8 cellular contexts compared by ENCODE assay signal in genomic region chr1:1406821-1407100, GRCh38. TPM values are rescaled to one million over a fixed set of nuclear protein-coding genes. Genes with fewer than 3 reads are reported as not detected.
DNase-seq lines count a peak whose midpoint lies in the region; ATAC-seq and TF ChIP-seq lines count a peak whose summit lies in the region.

No MANE protein-coding gene starts in this region.

- H3K27ac Mint-ChIP-seq in activated CD4-positive, alpha-beta T cell treated with anti-CD3 and anti-CD28 coated beads for 36 hours = peak overlapping the region; percentile 84
- peak overlapping the region; percentile 91 for H3K27ac Mint-ChIP-seq in stimulated activated memory B cell treated with anti-CD40 and anti-IgM and Interleukin-4, amounts not matched to agents 10 μg/mL and 1 μg/mL and 100 μg/mL, for 72 hours

- H3K27me3 ChIP-seq in WERI-Rb-1 (ENCODE audit: insufficient read depth, low read depth, severe bottlenecking) (no peaks in the 10 kb centered on the region), right cardiac atrium (ENCODE audit: control insufficient read depth, insufficient read depth) (no peaks in the 10 kb centered on the region)

- no peaks in the 10 kb centered on the region for H3K9me3 Mint-ChIP-seq in activated CD4-positive, alpha-beta T cell treated with anti-CD3 and anti-CD28 coated beads for 36 hours (ENCODE audit: low read depth)
- no peaks in the 10 kb centered on the region for H3K9me3 Mint-ChIP-seq in stimulated activated memory B cell treated with anti-CD40 and anti-IgM and Interleukin-4, amounts not matched to agents 10 μg/mL and 1 μg/mL and 100 μg/mL, for 72 hours

- H3K9me3 ChIP-seq in WERI-Rb-1 (ENCODE audit: severe bottlenecking) (no peaks in the 10 kb centered on the region), right cardiac atrium (ENCODE audit: control insufficient read depth, low read length) (no peaks in the 10 kb centered on the region)

- H3K27me3 Mint-ChIP-seq in activated CD4-positive, alpha-beta T cell treated with anti-CD3 and anti-CD28 coated beads for 36 hours = no peaks in the 10 kb centered on the region
- H3K27me3 Mint-ChIP-seq in stimulated activated memory B cell treated with anti-CD40 and anti-IgM and Interleukin-4, amounts not matched to agents 10 μg/mL and 1 μg/mL and 100 μg/mL, for 72 hours = no peaks in the 10 kb centered on the region

- POLR2A ChIA-PET in activated CD4-positive, alpha-beta T cell treated with anti-CD3 and anti-CD28 coated beads for 36 hours (lab: Charles Lee) = interaction anchor here (1.5 kb wide), 1 partner anchor 31 kb away, joined by 9 read pairs; the partner anchor contains the start of gene AURKAIP1

- H3K4me1 ChIP-seq in right cardiac atrium (ENCODE audit: control insufficient read depth, insufficient read depth, low read length) = peaks cover 7% of the 10 kb centered on the region

- peak overlapping the region; percentile 92 for H3K4me3 Mint-ChIP-seq in activated CD4-positive, alpha-beta T cell treated with anti-CD3 and anti-CD28 coated beads for 36 hours
- peak overlapping the region; percentile 92 for H3K4me3 Mint-ChIP-seq in stimulated activated memory B cell treated with anti-CD40 and anti-IgM and Interleukin-4, amounts not matched to agents 10 μg/mL and 1 μg/mL and 100 μg/mL, for 72 hours

- under 1% methylated on average over 30 of the region's 30 CpGs for WGBS in right cardiac atrium

- CTCF ChIA-PET in activated CD4-positive, alpha-beta T cell treated with anti-CD3 and anti-CD28 coated beads for 36 hours (lab: Charles Lee) = interaction anchor here (0.8 to 2.0 kb wide), 2 partner anchors 8 to 10 kb away, joined by 3 to 11 read pairs; partner anchors contain the start of gene CCNL2

- DNase-seq in activated CD4-positive, alpha-beta T cell treated with anti-CD3 and anti-CD28 coated beads for 36 hours = no peak
- DNase-seq in activated CD4-positive, alpha-beta T cell treated with anti-CD3 and anti-CD28 coated beads for 1 hour = no peak
- no peak for DNase-seq in WERI-Rb-1
- no peak for DNase-seq in right cardiac atrium
- no peak for DNase-seq in nucleus accumbens (lab: John Stamatoyannopoulos, UW)
- no peak for DNase-seq in GDM1 (lab: John Stamatoyannopoulos, UW)
- no peak for DNase-seq in NCI-H1105 treated with DMSO at 0.1 percent for 48 hours (lab: John Stamatoyannopoulos, UW)

- peaks cover 43% of the 10 kb centered on the region for H3K4me1 Mint-ChIP-seq in activated CD4-positive, alpha-beta T cell treated with anti-CD3 and anti-CD28 coated beads for 36 hours
- H3K4me1 Mint-ChIP-seq in stimulated activated memory B cell treated with anti-CD40 and anti-IgM and Interleukin-4, amounts not matched to agents 10 μg/mL and 1 μg/mL and 100 μg/mL, for 72 hours = peaks cover 46% of the 10 kb centered on the region

- ATAC-seq in activated CD4-positive, alpha-beta T cell treated with anti-CD3 and anti-CD28 coated beads for 36 hours = no peak
- peak in 1 of 2 donors; percentile 2 for ATAC-seq in right cardiac atrium
- no peak for ATAC-seq in stimulated activated memory B cell treated with anti-CD40 and anti-IgM and Interleukin-4, amounts not matched to agents 10 μg/mL and 1 μg/mL and 100 μg/mL, for 72 hours

- peaks cover 59% of the 10 kb centered on the region for H3K36me3 Mint-ChIP-seq in activated CD4-positive, alpha-beta T cell treated with anti-CD3 and anti-CD28 coated beads for 36 hours (ENCODE audit: low read depth)
- H3K36me3 Mint-ChIP-seq in stimulated activated memory B cell treated with anti-CD40 and anti-IgM and Interleukin-4, amounts not matched to agents 10 μg/mL and 1 μg/mL and 100 μg/mL, for 72 hours = peaks cover 45% of the 10 kb centered on the region

- peaks cover 48% of the 10 kb centered on the region for H3K36me3 ChIP-seq in WERI-Rb-1

- peak overlapping the region; percentile 94 for H3K27ac ChIP-seq in WERI-Rb-1
- H3K27ac ChIP-seq in right cardiac atrium (ENCODE audit: low read length) = peak overlapping the region; percentile 77

- H3K4me3 ChIP-seq in WERI-Rb-1 (ENCODE audit: low read depth, low read length) (peak overlapping the region; percentile 89), right cardiac atrium (ENCODE audit: low read length) (peak overlapping the region; percentile 94)

- no peak for TF ChIP-seq CTCF in WERI-Rb-1 (IDR thresholded peaks at IDR 0.05; ENCODE audit: low read depth, low read length)

- intact Hi-C loops in activated CD4-positive, alpha-beta T cell treated with anti-CD3 and anti-CD28 coated beads for 36 hours (cut with DNase I, micrococcal nuclease) = loop anchor here (1.0 to 10.0 kb wide), 12 partner anchors 7 to 498 kb away; partner anchors contain the start of genes AURKAIP1 (in 2 of the 2), CCNL2 (in 2 of the 2), PUSL1 (in 2 of the 2) and ATAD3B (in 1 of the 2)
- intact Hi-C loops in right cardiac atrium (cut with DNase I) = no loop called here

RNA-seq across cellular contexts. Expression of gene MRPL20, which starts 0.3 kb away (rescaled TPM):
- 100 to 1,000 TPM; 126 to 143 TPM for total RNA-seq in activated CD4-positive, alpha-beta T cell treated with anti-CD3 and anti-CD28 coated beads for 36 hours
- total RNA-seq in right cardiac atrium = 100 to 1,000 TPM; 121 to 144 (median 132) TPM
- polyA plus RNA-seq in right cardiac atrium = 190 TPM

RNA-seq across cellular contexts. Expression of gene CCNL2, which starts 7.6 kb away (rescaled TPM):
- 10 to 100 TPM; 73.6 to 89.7 TPM for total RNA-seq in activated CD4-positive, alpha-beta T cell treated with anti-CD3 and anti-CD28 coated beads for 36 hours
- total RNA-seq in right cardiac atrium = 10 to 100 TPM; 61.2 to 83.1 (median 67.2) TPM
- polyA plus RNA-seq in right cardiac atrium = 81.7 TPM

RNA-seq across cellular contexts. Expression of gene ANKRD65, which starts 14.3 kb away (rescaled TPM):
- total RNA-seq in activated CD4-positive, alpha-beta T cell treated with anti-CD3 and anti-CD28 coated beads for 36 hours = not detected
- total RNA-seq in right cardiac atrium = 1 to 10 TPM; 1.6 to 3.6 (median 2.9) TPM
- 4.5 TPM for polyA plus RNA-seq in right cardiac atrium

RNA-seq across cellular contexts. Expression of gene VWA1, which starts 28.7 kb away (rescaled TPM):
- total RNA-seq in activated CD4-positive, alpha-beta T cell treated with anti-CD3 and anti-CD28 coated beads for 36 hours = under 1 TPM; 0.56 to 0.78 TPM
- total RNA-seq in right cardiac atrium = 10 to 100 TPM; 25.0 to 38.6 (median 25.6) TPM
- polyA plus RNA-seq in right cardiac atrium = 17.3 TPM

RNA-seq across cellular contexts. Expression of gene AURKAIP1, which starts 31.8 kb away (rescaled TPM):
- 100 to 1,000 TPM in 1 of 2 experiments, 10 to 100 TPM in 1; 89.5 to 117 TPM for total RNA-seq in activated CD4-positive, alpha-beta T cell treated with anti-CD3 and anti-CD28 coated beads for 36 hours
- 100 to 1,000 TPM; 175 to 210 (median 188) TPM for total RNA-seq in right cardiac atrium
- polyA plus RNA-seq in right cardiac atrium = 331 TPM

Comparison
In these comparisons a context has a peak if more than half of its experiments do, and no peak if none do; other contexts are left out.
1. intact Hi-C loops: an anchor here in activated CD4-positive, alpha-beta T cell treated with anti-CD3 and anti-CD28 coated beads for 36 hours (1.0 to 10.0 kb wide); none called in right cardiac atrium.